18 cellular contexts compared by ENCODE assay signal in the genomic region with DNA sequence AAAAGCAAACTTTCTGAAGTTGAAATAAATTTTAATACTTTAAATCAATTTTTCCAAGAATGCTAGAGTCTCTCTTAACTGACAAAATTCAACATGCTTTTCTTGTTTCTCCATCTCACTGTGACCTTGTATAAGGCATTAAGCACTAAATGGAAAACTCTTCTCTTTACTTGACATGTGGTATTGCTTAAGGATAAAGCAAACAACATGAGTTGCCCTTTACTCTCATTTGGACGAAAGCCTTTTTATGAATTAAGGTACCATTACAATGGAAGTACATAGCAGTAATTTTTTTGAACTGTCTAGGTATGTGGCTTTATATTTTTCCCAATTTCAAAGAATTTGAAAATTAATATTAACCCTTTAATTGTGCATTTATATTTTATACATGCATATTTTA. TPM values are rescaled to one million over a fixed set of nuclear protein-coding genes. Genes with fewer than 3 reads are reported as not detected.
"Had no signal": no experiment of that assay in that cellular context is flagged by ENCODE, and none has a peak within 500 bp of the region (broad histone marks: within the 10 kb centered on the region; RNA-seq: fewer than 3 reads in every experiment).

No MANE protein-coding gene starts in this region.

- ATAC-seq: activated T-cell treated with anti-CD3 and anti-CD28 coated beads, Interleukin-2, amount 50 U/mL, for 72 hours; natural killer cell treated with Interleukin-12 subunit alpha and Interleukin-12 subunit beta and Interleukin-15 and Interleukin-18, amount 100 ng/mL, for 72 hours; stimulated activated naive CD8-positive, alpha-beta T cell treated with anti-CD3 and anti-CD28 coated beads, Interleukin-15, Interleukin-2, amounts not matched to agents 100 U/mL and 50 U/mL, for 24 hours had no signal

- H3K27ac ChIP-seq: ascending aorta, esophagus squamous epithelium, prostate gland, sigmoid colon, uterus had no signal

- H3K4me1 ChIP-seq: ascending aorta, esophagus squamous epithelium, prostate gland, sigmoid colon, uterus had no signal

- FAIRE-seq: bronchial epithelial cell had no signal

- H3K4me3 ChIP-seq: ascending aorta, esophagus squamous epithelium, prostate gland, sigmoid colon, uterus had no signal

- DNase-seq: activated CD4-positive, alpha-beta T cell treated with anti-CD3 and anti-CD28 coated beads, Interleukin-2, amount 50 U/mL, for 48 hours; activated CD4-positive, CD25-positive, alpha-beta regulatory T cell treated with anti-CD3 and anti-CD28 coated beads, Interleukin-2, amount 50 U/mL, for 72 hours; activated gamma-delta T cell treated with Interleukin-2 at 50 U/mL for 16 hours; activated naive CD8-positive, alpha-beta T cell treated with anti-CD3 and anti-CD28 coated beads, Interleukin-2, amount 10 ng/mL, durations not matched to agents 7 days and 5 days; activated T-cell treated with anti-CD3 and anti-CD28 coated beads, Interleukin-2, amount 50 U/mL, for 72 hours; esophagus squamous epithelium; immature natural killer cell; nucleus accumbens; sigmoid colon; stimulated activated CD4-positive, alpha-beta T cell treated with anti-CD3 and anti-CD28 coated beads, Interleukin-2, amount 100 ng/mL, for 48 hours; stimulated activated naive CD8-positive, alpha-beta T cell treated with anti-CD3 and anti-CD28 coated beads, Interleukin-15, Interleukin-2, amounts not matched to agents 100 U/mL and 50 U/mL, for 24 hours; uterus had no signal

- H3K27me3 ChIP-seq: ascending aorta, esophagus squamous epithelium, sigmoid colon, uterus had no signal

- H3K36me3 ChIP-seq: ascending aorta, esophagus squamous epithelium, prostate gland, sigmoid colon, uterus had no signal

- H3K9me3 ChIP-seq: ascending aorta, prostate gland had no signal

RNA-seq across cellular contexts. Expression of gene STRIT1, which starts 1.4 kb away (rescaled TPM):
- total RNA-seq: activated naive CD8-positive, alpha-beta T cell treated with anti-CD3 and anti-CD28 coated beads, Interleukin-2, amount 10 ng/mL, durations not matched to agents 7 days and 5 days; activated T-cell treated with anti-CD3 and anti-CD28 coated beads, Interleukin-2, amount 50 U/mL, for 72 hours; ascending aorta; bronchial epithelial cell; chondrocyte; esophagus squamous epithelium; natural killer cell treated with Interleukin-12 subunit alpha and Interleukin-12 subunit beta and Interleukin-15 and Interleukin-18, amount 100 ng/mL, for 72 hours; sigmoid colon; temporal lobe; uterus had no signal
- polyA plus RNA-seq: immature natural killer cell had no signal
